8 cellular contexts compared by ENCODE assay signal in the genomic region with DNA sequence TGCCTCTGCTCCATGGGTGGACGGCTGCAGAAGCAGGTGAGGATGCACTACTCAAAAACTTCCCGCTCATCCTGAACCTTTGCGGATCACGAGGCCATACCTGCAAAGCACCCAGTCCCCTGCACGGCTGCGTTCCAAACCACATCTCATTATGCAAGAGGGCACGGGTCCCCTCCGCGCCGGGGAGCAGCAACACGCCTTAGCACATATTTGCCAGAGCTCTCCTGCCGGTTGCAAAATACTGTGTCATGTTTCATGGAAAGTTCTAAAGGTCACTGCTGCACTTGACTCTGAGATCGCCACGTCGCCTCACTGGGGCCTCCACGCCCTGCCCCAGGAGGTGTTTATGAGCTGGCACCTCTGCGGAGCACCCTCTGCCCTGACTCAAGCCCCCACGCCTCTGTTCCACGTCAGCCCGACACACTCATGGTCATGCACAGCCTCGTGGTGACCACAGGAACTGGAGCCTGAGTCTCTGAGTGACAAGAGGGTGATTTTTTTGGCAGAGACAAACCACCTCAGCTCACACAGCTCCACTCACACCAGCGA.
DNase-seq lines count a peak whose midpoint lies in the region; ATAC-seq and TF ChIP-seq lines count a peak whose summit lies in the region.

No MANE protein-coding gene starts in this region.

- H3K36me3 ChIP-seq in endodermal cell (ENCODE audit: control insufficient read depth, insufficient read depth, low read length): no peaks in the 10 kb centered on the region

- ATAC-seq in HG02623 (IDR thresholded peaks at IDR 0.05; ENCODE audit: unreplicated experiment) (no peak), HG03097 (IDR thresholded peaks at IDR 0.05; ENCODE audit: low FRiP score, unreplicated experiment) (no peak)

- no peak overlapping the region for H3K27ac Mint-ChIP-seq in endodermal cell
- peak overlapping the region; percentile 55 for H3K27ac Mint-ChIP-seq in osteocyte (ENCODE audit: unreplicated experiment)

- no peak overlapping the region for H3K27ac ChIP-seq in endodermal cell (ENCODE audit: low read depth, low read length)

- TF ChIP-seq CTCF in GM12875 (IDR thresholded peaks at IDR 0.05; ENCODE audit: borderline replicate concordance, insufficient read depth, low read depth, low read length) (0 out of 2 replicates have a peak, but pooled peaks have one; percentile 17), endodermal cell (conservative IDR thresholded peaks at IDR 0.05) (peak; percentile 21), osteocyte (IDR thresholded peaks at IDR 0.05) (peak; percentile 59)

- H3K27me3 Mint-ChIP-seq in endodermal cell (ENCODE audit: insufficient read depth) (no peaks in the 10 kb centered on the region), osteocyte (ENCODE audit: unreplicated experiment) (no peaks in the 10 kb centered on the region)

- H3K9me3 ChIP-seq in endodermal cell (ENCODE audit: control insufficient read depth, low read length): no peaks in the 10 kb centered on the region

- peaks cover 5% of the 10 kb centered on the region for H3K9me3 Mint-ChIP-seq in endodermal cell
- H3K9me3 Mint-ChIP-seq in osteocyte (ENCODE audit: unreplicated experiment): no peaks in the 10 kb centered on the region

- H3K27me3 ChIP-seq in endodermal cell (ENCODE audit: control insufficient read depth, insufficient read depth, low read length, poor library complexity, severe bottlenecking): no peaks in the 10 kb centered on the region

- H3K36me3 Mint-ChIP-seq in endodermal cell (ENCODE audit: low read depth): no peaks in the 10 kb centered on the region
- H3K36me3 Mint-ChIP-seq in osteocyte (ENCODE audit: unreplicated experiment): no peaks in the 10 kb centered on the region

- H3K9ac ChIP-seq in endodermal cell (ENCODE audit: extremely low read depth, low read length, poor library complexity, severe bottlenecking): no peak overlapping the region

- DNase-seq in NCI-H510A (lab: John Stamatoyannopoulos, UW) (peak; percentile 11), endodermal cell (peak; percentile 48), osteocyte (ENCODE audit: extremely low spot score, unreplicated experiment) (no peak), NCI-H446 (lab: John Stamatoyannopoulos, UW) (no peak), NCI-H1436 treated with DMSO at 0.1 percent for 48 hours (lab: John Stamatoyannopoulos, UW) (no peak)

- no peak overlapping the region for H3K4me3 ChIP-seq in GM12875 (ENCODE audit: low read depth, low read length)
- H3K4me3 ChIP-seq in endodermal cell (ENCODE audit: low read length): no peak overlapping the region

- H3K4me3 Mint-ChIP-seq in endodermal cell (no peak overlapping the region), osteocyte (ENCODE audit: unreplicated experiment) (no peak overlapping the region)

- peaks cover 4% of the 10 kb centered on the region for H3K4me1 Mint-ChIP-seq in endodermal cell
- H3K4me1 Mint-ChIP-seq in osteocyte (ENCODE audit: unreplicated experiment): peaks cover 57% of the 10 kb centered on the region

- WGBS in endodermal cell (ENCODE audit: insufficient coverage in 1 of 2, insufficient read length in 1 of 2), 2 experiments: 95 to 97% methylated on average over 16 to 22 of the region's 22 CpGs

- H3K4me1 ChIP-seq in endodermal cell (ENCODE audit: control insufficient read depth, insufficient read depth, low read length): no peaks in the 10 kb centered on the region

Comparison
In these comparisons a context has a peak if more than half of its experiments do, and no peak if none do; other contexts are left out.
1. DNase-seq: peak in NCI-H510A (single experiment) and endodermal cell (single experiment); none in osteocyte (single experiment), NCI-H446 (0 of 2) and NCI-H1436 treated with DMSO at 0.1 percent for 48 hours (single experiment).
2. Peak in every context shown above with its lines, with median percentiles within 50 percentile points of each other: CTCF ChIP-seq.